ENCODE assay signal across 8 cellular contexts in the genomic region with DNA sequence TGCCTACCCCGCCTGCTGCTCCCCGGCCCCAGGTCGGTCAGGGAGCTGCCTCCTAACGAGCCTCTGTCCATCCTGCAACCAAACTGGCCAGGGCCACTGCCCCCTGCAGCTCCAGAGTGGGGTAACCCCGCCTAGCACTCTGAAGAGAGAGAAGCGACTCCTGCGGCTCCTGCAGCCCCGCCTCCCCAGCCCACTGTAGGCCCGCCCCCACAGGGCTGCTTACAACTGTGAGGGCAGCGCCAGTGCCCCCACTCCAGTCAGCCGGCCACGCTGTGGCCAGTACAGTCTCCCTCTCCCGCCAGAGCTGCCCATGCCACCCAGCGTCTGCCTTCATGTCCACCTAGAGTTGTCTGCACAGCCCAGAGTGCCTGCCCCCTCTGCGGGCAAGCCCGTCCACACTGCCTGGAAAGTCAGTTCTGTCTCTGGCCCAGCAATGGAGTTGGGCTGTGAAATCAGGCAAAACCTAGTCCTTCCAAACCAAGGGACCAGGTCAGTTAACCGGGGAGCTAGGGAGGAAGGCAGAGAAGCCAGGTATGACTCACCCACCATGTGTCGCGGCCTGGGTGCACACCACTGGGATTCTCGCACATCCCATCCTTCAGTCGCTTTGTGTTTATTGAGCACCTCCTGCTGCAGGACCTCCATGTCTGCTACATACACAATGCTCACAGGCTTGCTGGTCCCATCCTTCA. TPM values are rescaled to one million over a fixed set of nuclear protein-coding genes. Genes with fewer than 3 reads are reported as not detected.
DNase-seq lines count a peak whose midpoint lies in the region; ATAC-seq, FAIRE-seq and TF ChIP-seq lines count a peak whose summit lies in the region.

No MANE protein-coding gene starts in this region.

- H2AFZ ChIP-seq in HepG2 (ENCODE audit: low read length) = no peak overlapping the region

- H3K4me3 ChIP-seq in cardiac fibroblast (replicated peaks in 1 of 2; ENCODE audit: low read depth in 2 of 2, low read length in 2 of 2) = peak overlapping the region; percentile 3 to 18
- H3K4me3 ChIP-seq in HepG2 (replicated peaks in 1 of 3; ENCODE audit: insufficient read depth in 1 of 3, low read depth in 2 of 3, low read length in 3 of 3) = peak overlapping the region; percentile 18 to 68 (median 59); a peak in 4 of 6 replicates

- ATAC-seq in HepG2 (peak; percentile 68), HG02763 (IDR thresholded peaks at IDR 0.05; ENCODE audit: unreplicated experiment) (no peak)

- POLR2A ChIA-PET in HepG2 (lab: Yijun Ruan, JAX) = interaction anchor here (0.7 to 3.0 kb wide), 3 partner anchors 63 to 88 kb away, joined by 3 to 7 read pairs (median 4); a partner anchor contains a TSS

- no peak overlapping the region for H3K27ac ChIP-seq in HepG2 (ENCODE audit: extremely low read length, insufficient read depth, low read length)

- no peak for TF ChIP-seq POLR2A in HepG2 (IDR thresholded peaks at IDR 0.05; ENCODE audit: insufficient read depth in 1 of 2, low read depth in 2 of 2, low read length in 2 of 2)

- H3K27me3 ChIP-seq in HepG2 (ENCODE audit: control insufficient read depth in 1 of 2, insufficient read depth in 2 of 2, low read length in 2 of 2) = no peaks in the 10 kb centered on the region; a peak in 1 of 5 replicates

- DNase-seq in Caki2 (ENCODE audit: low read depth) (peak; percentile 69), NAMALWA (ENCODE audit: low spot score) (peak; percentile 40), cardiac fibroblast (ENCODE audit: low read depth in 2 of 2) (peak; percentile 52 to 66), HepG2 (ENCODE audit: low spot score) (peak; percentile 71), ureter (ENCODE audit: low spot score) (peak; percentile 66), NCI-H2171 treated with DMSO at 0.1 percent for 48 hours (lab: John Stamatoyannopoulos, UW) (no peak)
- DNase-seq in stimulated activated CD4-positive, alpha-beta T cell treated with anti-CD3 and anti-CD28 coated beads, Interleukin-4, amount 100 ng/mL, for 24 hours = no peak

- intact Hi-C loops in HepG2 (cut with micrococcal nuclease; ENCODE audit: unreplicated experiment) = no loop called here

- TF ChIP-seq RAD21 in HepG2 (CRISPR knock-in tag; IDR thresholded peaks at IDR 0.05) = no peak

- FAIRE-seq in HepG2 (lab: Jason Lieb, UNC) = peak; percentile 12

- CTCF ChIA-PET in HepG2 (lab: Yijun Ruan, JAX; ENCODE audit: low intra/inter-chr PET ratio, low total read pairs) = no interaction called here

- H3K4me1 ChIP-seq in HepG2 (ENCODE audit: insufficient read depth, low read length) = peaks cover 85% of the 10 kb centered on the region

- H3K9ac ChIP-seq in HepG2 (ENCODE audit: insufficient read depth, low read depth, low read length) = peak overlapping the region; percentile 42; the same call in 1 of the 2 replicates

- peak overlapping the region; percentile 86 for H3K4me2 ChIP-seq in HepG2 (ENCODE audit: low read depth, low read length)

- no peaks in the 10 kb centered on the region for H3K36me3 ChIP-seq in HepG2 (replicated peaks in 1 of 2; ENCODE audit: control insufficient read depth in 1 of 2, insufficient read depth in 2 of 2, low read length in 2 of 2)

- H3K9me3 ChIP-seq in HepG2 (ENCODE audit: low read length) = no peaks in the 10 kb centered on the region

- no TSS peak for BruUV-seq in HepG2 (replicated peaks; lab: Mats Ljungman, UMichigan)

- 25% methylated on average over 16 of the region's 21 CpGs for WGBS in HepG2 (ENCODE audit: low lambda C conversion rate)

- no peak for TF ChIP-seq EP300 in HepG2 (IDR thresholded peaks at IDR 0.05; ENCODE audit: low read depth in 2 of 2, low read length in 2 of 2)
- TF ChIP-seq EP300 in HepG2 (CRISPR knock-in tag; IDR thresholded peaks at IDR 0.05; ENCODE audit: borderline replicate concordance) = no peak

- peaks cover 4% of the 10 kb centered on the region for H3K79me2 ChIP-seq in HepG2 (ENCODE audit: insufficient read depth, low read length)

- TF ChIP-seq CTCF in cardiac fibroblast (IDR thresholded peaks at IDR 0.05; ENCODE audit: low read depth, low read length) = peak; percentile 42
- peak; percentile 64 for TF ChIP-seq CTCF in HepG2 (CRISPR knock-in tag; IDR thresholded peaks at IDR 0.05)

- H4K20me1 ChIP-seq in HepG2 (ENCODE audit: insufficient read depth, low read length) = no peaks in the 10 kb centered on the region

- in situ Hi-C loops in Caki2 (cut with HindIII; ENCODE audit: low pct_unique_long_range_greater_than_20kb, low sequenced_read_pairs) (no loop called here), HepG2 (cut with HindIII; ENCODE audit: extremely low pct_ligation_motif_present, low pct_unique_long_range_greater_than_20kb) (no loop called here)

RNA-seq across cellular contexts. Expression of a gene that starts 2.4 kb away (rescaled TPM):
- total RNA-seq in Caki2 (2014; rRNA removed; shearing (Covaris generic); ENCODE audit: low replicate concordance) = 0.52 and 1.2 TPM in 2 replicates
- total RNA-seq in HepG2 (2016; rRNA removed; fragmentation: Illumina TruSeq; extraction: Trizol) (0.07 and 0.13 TPM in 2 replicates), ureter (1.5 TPM)
- total RNA-seq in HepG2 (2016; cell fraction: cytosol; rRNA removed; fragmentation: Illumina TruSeq; extraction: Trizol; ENCODE audit: low read depth) = not detected in 2 replicates
- 0.11 TPM in 1 of 2 replicates, not detected in the other for total RNA-seq in HepG2 (2016; cell fraction: insoluble cytoplasmic fraction; rRNA removed; fragmentation: Illumina TruSeq; extraction: Trizol)
- total RNA-seq in HepG2 (2016; cell fraction: membrane; rRNA removed; fragmentation: Illumina TruSeq; extraction: Trizol) = 0.10 TPM in 1 of 2 replicates, not detected in the other
- total RNA-seq in HepG2 (2016; cell fraction: nucleus; rRNA removed; fragmentation: Illumina TruSeq; extraction: Trizol) = 0.31 and 0.43 TPM in 2 replicates
- 1.5 and 2.3 TPM in 2 replicates for polyA plus RNA-seq in HepG2 (2011; rRNA removed)
- 0.71 and 0.87 TPM in 2 replicates for polyA plus RNA-seq in HepG2 (2011; cell fraction: cytosol; rRNA removed)
- 21.5 and 24.3 TPM in 2 replicates for polyA plus RNA-seq in HepG2 (2011; cell fraction: nucleus; rRNA removed)
- 0.99 and 2.0 TPM in 2 replicates for polyA plus RNA-seq in HepG2 (2012)
- polyA plus RNA-seq in HepG2 (2016; cell fraction: cytosol; fragmentation: Illumina TruSeq; extraction: Trizol; ENCODE audit: low read depth) = 0.09 TPM in 1 of 2 replicates, not detected in the other
- not detected in 2 replicates for polyA plus RNA-seq in HepG2 (2016; cell fraction: insoluble cytoplasmic fraction; fragmentation: Illumina TruSeq; extraction: Trizol; ENCODE audit: low read depth)
- polyA plus RNA-seq in HepG2 (2016; cell fraction: membrane; fragmentation: Illumina TruSeq; extraction: Trizol; ENCODE audit: low read depth) = not detected in 2 replicates
- 0.70 and 1.8 TPM in 2 replicates for polyA plus RNA-seq in HepG2 (2016; cell fraction: nucleus; fragmentation: Illumina TruSeq; extraction: Trizol; ENCODE audit: insufficient read depth, low read depth)
- 1.2 and 2.9 TPM in 2 replicates for polyA minus RNA-seq in HepG2 (2011; rRNA and poly(A)+ RNA removed; ENCODE audit: low replicate concordance)
- not detected in 2 replicates for polyA minus RNA-seq in HepG2 (2011; cell fraction: cytosol; rRNA and poly(A)+ RNA removed)
- 2.1 and 2.2 TPM in 2 replicates for polyA minus RNA-seq in HepG2 (2011; cell fraction: nucleus; rRNA and poly(A)+ RNA removed)

RNA-seq across cellular contexts. Expression of a gene that starts 4.6 kb away (rescaled TPM):
- total RNA-seq in Caki2 (2014; rRNA removed; shearing (Covaris generic); ENCODE audit: low replicate concordance) = 16.9 and 23.8 TPM in 2 replicates
- total RNA-seq in HepG2 (2016; rRNA removed; fragmentation: Illumina TruSeq; extraction: Trizol) (6.4 and 7.1 TPM in 2 replicates), ureter (7.4 TPM)
- total RNA-seq in HepG2 (2016; cell fraction: cytosol; rRNA removed; fragmentation: Illumina TruSeq; extraction: Trizol; ENCODE audit: low read depth) = 2.1 and 2.6 TPM in 2 replicates
- total RNA-seq in HepG2 (2016; cell fraction: insoluble cytoplasmic fraction; rRNA removed; fragmentation: Illumina TruSeq; extraction: Trizol) = 6.7 and 7.5 TPM in 2 replicates
- total RNA-seq in HepG2 (2016; cell fraction: membrane; rRNA removed; fragmentation: Illumina TruSeq; extraction: Trizol) = 3.4 and 3.7 TPM in 2 replicates
- 5.4 and 8.1 TPM in 2 replicates for total RNA-seq in HepG2 (2016; cell fraction: nucleus; rRNA removed; fragmentation: Illumina TruSeq; extraction: Trizol)
- 103 and 122 TPM in 2 replicates for polyA plus RNA-seq in HepG2 (2011; rRNA removed)
- polyA plus RNA-seq in HepG2 (2011; cell fraction: cytosol; rRNA removed) = 80.3 and 95.3 TPM in 2 replicates
- 274 and 322 TPM in 2 replicates for polyA plus RNA-seq in HepG2 (2011; cell fraction: nucleus; rRNA removed)
- polyA plus RNA-seq in HepG2 (2012) = 46.3 and 53.1 TPM in 2 replicates
- 0.64 and 0.77 TPM in 2 replicates for polyA plus RNA-seq in HepG2 (2016; cell fraction: cytosol; fragmentation: Illumina TruSeq; extraction: Trizol; ENCODE audit: low read depth)
- 4.4 and 4.7 TPM in 2 replicates for polyA plus RNA-seq in HepG2 (2016; cell fraction: insoluble cytoplasmic fraction; fragmentation: Illumina TruSeq; extraction: Trizol; ENCODE audit: low read depth)
- polyA plus RNA-seq in HepG2 (2016; cell fraction: membrane; fragmentation: Illumina TruSeq; extraction: Trizol; ENCODE audit: low read depth) = 1.8 and 2.0 TPM in 2 replicates
- 11.6 and 13.1 TPM in 2 replicates for polyA plus RNA-seq in HepG2 (2016; cell fraction: nucleus; fragmentation: Illumina TruSeq; extraction: Trizol; ENCODE audit: insufficient read depth, low read depth)
- 5.2 and 195 TPM in 2 replicates for polyA minus RNA-seq in HepG2 (2011; rRNA and poly(A)+ RNA removed; ENCODE audit: low replicate concordance)
- 52.8 and 55.0 TPM in 2 replicates for polyA minus RNA-seq in HepG2 (2011; cell fraction: cytosol; rRNA and poly(A)+ RNA removed)
- polyA minus RNA-seq in HepG2 (2011; cell fraction: nucleus; rRNA and poly(A)+ RNA removed) = 111 and 115 TPM in 2 replicates

RNA-seq across cellular contexts. Expression of a gene that starts 33.9 kb away (rescaled TPM):
- 72.6 and 84.9 TPM in 2 replicates for total RNA-seq in Caki2 (2014; rRNA removed; shearing (Covaris generic); ENCODE audit: low replicate concordance)
- total RNA-seq in HepG2 (2016; rRNA removed; fragmentation: Illumina TruSeq; extraction: Trizol) (0.55 and 2.7 TPM in 2 replicates), ureter (62.9 TPM)
- total RNA-seq in HepG2 (2016; cell fraction: cytosol; rRNA removed; fragmentation: Illumina TruSeq; extraction: Trizol; ENCODE audit: low read depth) = 0.09 and 0.30 TPM in 2 replicates
- total RNA-seq in HepG2 (2016; cell fraction: insoluble cytoplasmic fraction; rRNA removed; fragmentation: Illumina TruSeq; extraction: Trizol) = 0.46 and 3.8 TPM in 2 replicates
- 0.40 and 0.41 TPM in 2 replicates for total RNA-seq in HepG2 (2016; cell fraction: membrane; rRNA removed; fragmentation: Illumina TruSeq; extraction: Trizol)
- total RNA-seq in HepG2 (2016; cell fraction: nucleus; rRNA removed; fragmentation: Illumina TruSeq; extraction: Trizol) = 3.5 and 6.0 TPM in 2 replicates
- polyA plus RNA-seq in HepG2 (2011; rRNA removed) = 11.7 and 18.1 TPM in 2 replicates
- polyA plus RNA-seq in HepG2 (2011; cell fraction: cytosol; rRNA removed) = 1.7 and 1.9 TPM in 2 replicates
- polyA plus RNA-seq in HepG2 (2011; cell fraction: nucleus; rRNA removed) = 238 and 263 TPM in 2 replicates
- 19.3 and 24.8 TPM in 2 replicates for polyA plus RNA-seq in HepG2 (2012)
- 0.10 TPM in 1 of 2 replicates, not detected in the other for polyA plus RNA-seq in HepG2 (2016; cell fraction: cytosol; fragmentation: Illumina TruSeq; extraction: Trizol; ENCODE audit: low read depth)
- polyA plus RNA-seq in HepG2 (2016; cell fraction: insoluble cytoplasmic fraction; fragmentation: Illumina TruSeq; extraction: Trizol; ENCODE audit: low read depth) = 0.54 and 0.62 TPM in 2 replicates
- polyA plus RNA-seq in HepG2 (2016; cell fraction: membrane; fragmentation: Illumina TruSeq; extraction: Trizol; ENCODE audit: low read depth) = 0.23 and 0.29 TPM in 2 replicates
- polyA plus RNA-seq in HepG2 (2016; cell fraction: nucleus; fragmentation: Illumina TruSeq; extraction: Trizol; ENCODE audit: insufficient read depth, low read depth) = 20.6 and 20.8 TPM in 2 replicates
- polyA minus RNA-seq in HepG2 (2011; rRNA and poly(A)+ RNA removed; ENCODE audit: low replicate concordance) = 7.3 and 44.5 TPM in 2 replicates
- 1.4 and 2.4 TPM in 2 replicates for polyA minus RNA-seq in HepG2 (2011; cell fraction: cytosol; rRNA and poly(A)+ RNA removed)
- polyA minus RNA-seq in HepG2 (2011; cell fraction: nucleus; rRNA and poly(A)+ RNA removed) = 12.9 and 14.3 TPM in 2 replicates

RNA-seq across cellular contexts. Expression of a gene that starts 48.3 kb away (rescaled TPM):
- total RNA-seq in Caki2 (2014; rRNA removed; shearing (Covaris generic); ENCODE audit: low replicate concordance) = 232 and 416 TPM in 2 replicates
- total RNA-seq in HepG2 (2016; rRNA removed; fragmentation: Illumina TruSeq; extraction: Trizol) (273 and 316 TPM in 2 replicates), ureter (178 TPM)
- 111 and 125 TPM in 2 replicates for total RNA-seq in HepG2 (2016; cell fraction: cytosol; rRNA removed; fragmentation: Illumina TruSeq; extraction: Trizol; ENCODE audit: low read depth)
- 277 and 308 TPM in 2 replicates for total RNA-seq in HepG2 (2016; cell fraction: insoluble cytoplasmic fraction; rRNA removed; fragmentation: Illumina TruSeq; extraction: Trizol)
- 130 and 146 TPM in 2 replicates for total RNA-seq in HepG2 (2016; cell fraction: membrane; rRNA removed; fragmentation: Illumina TruSeq; extraction: Trizol)
- 180 and 194 TPM in 2 replicates for total RNA-seq in HepG2 (2016; cell fraction: nucleus; rRNA removed; fragmentation: Illumina TruSeq; extraction: Trizol)
- polyA plus RNA-seq in HepG2 (2011; rRNA removed) = 680 and 772 TPM in 2 replicates
- 928 and 1,184 TPM in 2 replicates for polyA plus RNA-seq in HepG2 (2011; cell fraction: cytosol; rRNA removed)
- 761 and 810 TPM in 2 replicates for polyA plus RNA-seq in HepG2 (2011; cell fraction: nucleus; rRNA removed)
- polyA plus RNA-seq in HepG2 (2012) = 354 and 462 TPM in 2 replicates
- 101 and 102 TPM in 2 replicates for polyA plus RNA-seq in HepG2 (2016; cell fraction: cytosol; fragmentation: Illumina TruSeq; extraction: Trizol; ENCODE audit: low read depth)
- polyA plus RNA-seq in HepG2 (2016; cell fraction: insoluble cytoplasmic fraction; fragmentation: Illumina TruSeq; extraction: Trizol; ENCODE audit: low read depth) = 253 and 261 TPM in 2 replicates
- 99.7 and 108 TPM in 2 replicates for polyA plus RNA-seq in HepG2 (2016; cell fraction: membrane; fragmentation: Illumina TruSeq; extraction: Trizol; ENCODE audit: low read depth)
- polyA plus RNA-seq in HepG2 (2016; cell fraction: nucleus; fragmentation: Illumina TruSeq; extraction: Trizol; ENCODE audit: insufficient read depth, low read depth) = 230 and 250 TPM in 2 replicates
- 1,601 and 2,541 TPM in 2 replicates for polyA minus RNA-seq in HepG2 (2011; rRNA and poly(A)+ RNA removed; ENCODE audit: low replicate concordance)
- 429 and 449 TPM in 2 replicates for polyA minus RNA-seq in HepG2 (2011; cell fraction: cytosol; rRNA and poly(A)+ RNA removed)
- 214 and 290 TPM in 2 replicates for polyA minus RNA-seq in HepG2 (2011; cell fraction: nucleus; rRNA and poly(A)+ RNA removed)

RNA-seq across cellular contexts. Expression of a gene that starts 57.2 kb away (rescaled TPM):
- 118 and 132 TPM in 2 replicates for total RNA-seq in Caki2 (2014; rRNA removed; shearing (Covaris generic); ENCODE audit: low replicate concordance)
- total RNA-seq in HepG2 (2016; rRNA removed; fragmentation: Illumina TruSeq; extraction: Trizol) (74.3 and 91.4 TPM in 2 replicates), ureter (294 TPM)
- 90.2 and 104 TPM in 2 replicates for total RNA-seq in HepG2 (2016; cell fraction: cytosol; rRNA removed; fragmentation: Illumina TruSeq; extraction: Trizol; ENCODE audit: low read depth)
- total RNA-seq in HepG2 (2016; cell fraction: insoluble cytoplasmic fraction; rRNA removed; fragmentation: Illumina TruSeq; extraction: Trizol) = 67.1 and 95.9 TPM in 2 replicates
- total RNA-seq in HepG2 (2016; cell fraction: membrane; rRNA removed; fragmentation: Illumina TruSeq; extraction: Trizol) = 162 and 190 TPM in 2 replicates
- 45.3 and 51.5 TPM in 2 replicates for total RNA-seq in HepG2 (2016; cell fraction: nucleus; rRNA removed; fragmentation: Illumina TruSeq; extraction: Trizol)
- polyA plus RNA-seq in HepG2 (2011; rRNA removed) = 75.8 and 83.0 TPM in 2 replicates
- polyA plus RNA-seq in HepG2 (2011; cell fraction: cytosol; rRNA removed) = 82.9 and 103 TPM in 2 replicates
- 54.8 and 59.4 TPM in 2 replicates for polyA plus RNA-seq in HepG2 (2011; cell fraction: nucleus; rRNA removed)
- polyA plus RNA-seq in HepG2 (2012) = 68.4 and 68.8 TPM in 2 replicates
- 116 and 135 TPM in 2 replicates for polyA plus RNA-seq in HepG2 (2016; cell fraction: cytosol; fragmentation: Illumina TruSeq; extraction: Trizol; ENCODE audit: low read depth)
- polyA plus RNA-seq in HepG2 (2016; cell fraction: insoluble cytoplasmic fraction; fragmentation: Illumina TruSeq; extraction: Trizol; ENCODE audit: low read depth) = 71.7 and 96.4 TPM in 2 replicates
- polyA plus RNA-seq in HepG2 (2016; cell fraction: membrane; fragmentation: Illumina TruSeq; extraction: Trizol; ENCODE audit: low read depth) = 203 and 209 TPM in 2 replicates
- 89.8 and 103 TPM in 2 replicates for polyA plus RNA-seq in HepG2 (2016; cell fraction: nucleus; fragmentation: Illumina TruSeq; extraction: Trizol; ENCODE audit: insufficient read depth, low read depth)
- 147 and 175 TPM in 2 replicates for polyA minus RNA-seq in HepG2 (2011; rRNA and poly(A)+ RNA removed; ENCODE audit: low replicate concordance)
- 34.9 and 49.9 TPM in 2 replicates for polyA minus RNA-seq in HepG2 (2011; cell fraction: cytosol; rRNA and poly(A)+ RNA removed)
- 11.2 and 15.8 TPM in 2 replicates for polyA minus RNA-seq in HepG2 (2011; cell fraction: nucleus; rRNA and poly(A)+ RNA removed)

Comparison
In these comparisons a context has a peak if more than half of its experiments do, and no peak if none do; other contexts are left out.
1. DNase-seq: peak in Caki2 (single experiment), NAMALWA (single experiment), cardiac fibroblast (2 of 2), HepG2 (single experiment) and ureter (single experiment); none in NCI-H2171 treated with DMSO at 0.1 percent for 48 hours (single experiment) and stimulated activated CD4-positive, alpha-beta T cell treated with anti-CD3 and anti-CD28 coated beads, Interleukin-4, amount 100 ng/mL, for 24 hours (single experiment).